2 cellular contexts compared by ENCODE assay signal in the genomic region with DNA sequence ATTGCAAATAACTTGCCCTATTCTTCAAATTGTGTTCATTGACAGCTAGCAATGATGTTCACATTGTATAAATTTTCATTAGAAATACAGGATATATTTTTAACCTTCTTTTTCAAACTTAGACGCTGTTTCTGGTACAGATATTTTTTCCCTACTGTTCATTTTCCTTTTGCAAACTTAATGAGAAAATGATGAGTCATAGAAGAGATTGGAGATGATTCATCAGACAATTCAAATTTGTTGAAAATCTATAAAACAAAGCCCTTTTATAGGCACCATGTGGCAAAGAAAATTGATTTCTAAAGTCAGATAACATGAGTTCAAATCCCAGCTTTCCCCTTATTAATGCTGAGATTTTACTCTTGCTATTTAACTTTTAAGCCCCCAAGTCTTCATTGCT.
TF ChIP-seq lines count a peak whose summit lies in the region.

No MANE protein-coding gene starts in this region.

TF ChIP-seq in A549, 52 proteins besides CTCF, POLR2A, EP300 and RAD21:
- TF ChIP-seq, protein P1, sequence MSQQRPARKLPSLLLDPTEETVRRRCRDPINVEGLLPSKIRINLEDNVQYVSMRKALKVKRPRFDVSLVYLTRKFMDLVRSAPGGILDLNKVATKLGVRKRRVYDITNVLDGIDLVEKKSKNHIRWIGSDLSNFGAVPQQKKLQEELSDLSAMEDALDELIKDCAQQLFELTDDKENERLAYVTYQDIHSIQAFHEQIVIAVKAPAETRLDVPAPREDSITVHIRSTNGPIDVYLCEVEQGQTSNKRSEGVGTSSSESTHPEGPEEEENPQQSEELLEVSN (IDR thresholded peaks at IDR 0.05; ENCODE audit: borderline replicate concordance, low read depth): no peak
- TF ChIP-seq NFE2L2 (conservative IDR thresholded peaks at IDR 0.05; ENCODE audit: low read length) (peak; percentile 55), FOSL2 (IDR thresholded peaks at IDR 0.05) (no peak), FOSL2 (CRISPR knock-in tag; IDR thresholded peaks at IDR 0.05) (peak; percentile 62), KDM5A (IDR thresholded peaks at IDR 0.05) (no peak), GATA3 (IDR thresholded peaks at IDR 0.05; ENCODE audit: borderline replicate concordance) (no peak), EHMT2 (IDR thresholded peaks at IDR 0.05; ENCODE audit: low read depth) (no peak)
- TF ChIP-seq, protein P2, sequence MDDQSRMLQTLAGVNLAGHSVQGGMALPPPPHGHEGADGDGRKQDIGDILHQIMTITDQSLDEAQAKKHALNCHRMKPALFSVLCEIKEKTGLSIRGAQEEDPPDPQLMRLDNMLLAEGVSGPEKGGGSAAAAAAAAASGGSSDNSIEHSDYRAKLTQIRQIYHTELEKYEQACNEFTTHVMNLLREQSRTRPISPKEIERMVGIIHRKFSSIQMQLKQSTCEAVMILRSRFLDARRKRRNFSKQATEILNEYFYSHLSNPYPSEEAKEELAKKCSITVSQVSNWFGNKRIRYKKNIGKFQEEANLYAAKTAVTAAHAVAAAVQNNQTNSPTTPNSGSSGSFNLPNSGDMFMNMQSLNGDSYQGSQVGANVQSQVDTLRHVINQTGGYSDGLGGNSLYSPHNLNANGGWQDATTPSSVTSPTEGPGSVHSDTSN (IDR thresholded peaks at IDR 0.05): no peak
- TF ChIP-seq, protein P3, sequence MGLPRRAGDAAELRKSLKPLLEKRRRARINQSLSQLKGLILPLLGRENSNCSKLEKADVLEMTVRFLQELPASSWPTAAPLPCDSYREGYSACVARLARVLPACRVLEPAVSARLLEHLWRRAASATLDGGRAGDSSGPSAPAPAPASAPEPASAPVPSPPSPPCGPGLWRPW (IDR thresholded peaks at IDR 0.05): no peak
- TF ChIP-seq, protein P4, sequence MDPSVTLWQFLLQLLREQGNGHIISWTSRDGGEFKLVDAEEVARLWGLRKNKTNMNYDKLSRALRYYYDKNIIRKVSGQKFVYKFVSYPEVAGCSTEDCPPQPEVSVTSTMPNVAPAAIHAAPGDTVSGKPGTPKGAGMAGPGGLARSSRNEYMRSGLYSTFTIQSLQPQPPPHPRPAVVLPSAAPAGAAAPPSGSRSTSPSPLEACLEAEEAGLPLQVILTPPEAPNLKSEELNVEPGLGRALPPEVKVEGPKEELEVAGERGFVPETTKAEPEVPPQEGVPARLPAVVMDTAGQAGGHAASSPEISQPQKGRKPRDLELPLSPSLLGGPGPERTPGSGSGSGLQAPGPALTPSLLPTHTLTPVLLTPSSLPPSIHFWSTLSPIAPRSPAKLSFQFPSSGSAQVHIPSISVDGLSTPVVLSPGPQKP (IDR thresholded peaks at IDR 0.05; ENCODE audit: low read depth, low read length): no peak

TF ChIP-seq in endothelial cell of umbilical vein, 7 proteins besides CTCF, POLR2A, EP300 and RAD21 (continued from another document):
- TF ChIP-seq GATA2 (IDR thresholded peaks at IDR 0.05; ENCODE audit: insufficient read depth, insufficient read length, low read depth, low read length): no peak
- TF ChIP-seq, protein P5, sequence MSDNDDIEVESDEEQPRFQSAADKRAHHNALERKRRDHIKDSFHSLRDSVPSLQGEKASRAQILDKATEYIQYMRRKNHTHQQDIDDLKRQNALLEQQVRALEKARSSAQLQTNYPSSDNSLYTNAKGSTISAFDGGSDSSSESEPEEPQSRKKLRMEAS (IDR thresholded peaks at IDR 0.05; ENCODE audit: insufficient read depth, insufficient read length): no peak
TF ChIP-seq in endothelial cell of umbilical vein: peak in this region for 1.
